Comparison of ENCODE assay signal across 7 cellular contexts in the genomic region with DNA sequence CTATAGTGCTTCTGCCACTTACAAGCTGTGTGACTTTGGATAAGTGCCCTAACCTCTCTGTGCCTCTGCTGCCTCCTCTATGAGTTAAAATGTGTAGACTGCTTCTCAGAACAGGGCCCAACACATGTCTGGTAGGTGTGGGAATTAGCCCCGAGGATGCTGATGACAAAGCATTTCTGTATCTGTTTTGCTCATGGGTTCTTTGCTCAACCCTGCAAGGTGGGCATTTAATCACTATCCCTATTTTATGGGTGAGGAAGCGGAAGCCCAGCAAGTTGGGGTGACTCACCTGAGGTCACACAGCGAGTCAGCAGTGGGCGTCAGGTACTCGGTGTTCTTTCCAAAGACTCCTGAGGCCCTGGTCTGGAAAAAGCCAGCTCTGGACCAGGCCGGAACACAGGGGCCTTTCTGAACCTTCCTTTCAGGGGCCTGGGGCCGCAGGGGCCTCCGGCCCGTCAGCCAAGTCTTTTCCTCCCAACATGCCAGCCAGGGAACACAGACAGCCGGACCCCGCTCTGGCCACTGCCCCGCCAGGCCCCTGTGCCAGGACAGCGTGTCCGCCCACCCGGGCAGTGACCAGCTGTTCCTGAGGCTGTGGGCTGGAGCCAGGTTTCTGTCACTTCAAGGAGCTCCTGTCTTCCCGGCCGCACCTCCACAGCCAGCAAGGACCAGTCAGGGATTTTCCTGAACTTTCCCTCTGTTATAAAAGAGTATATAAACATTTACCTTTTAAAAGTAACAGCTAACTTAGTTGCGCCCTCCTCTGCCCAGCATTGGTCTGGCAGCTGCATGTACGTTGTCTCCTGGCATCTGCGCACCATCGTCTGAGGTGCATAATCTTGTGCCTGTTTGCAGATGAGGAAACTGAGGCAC.
DNase-seq lines count a peak whose midpoint lies in the region; ATAC-seq, FAIRE-seq and TF ChIP-seq lines count a peak whose summit lies in the region.

No MANE protein-coding gene starts in this region.

- H3K4me2 ChIP-seq in Karpas-422 (ENCODE audit: low read depth, low read length, poor library complexity, severe bottlenecking) (no peak overlapping the region), keratinocyte (ENCODE audit: control insufficient read depth, extremely low read depth, insufficient read depth, low read depth, low read length) (peak overlapping the region; percentile 76)

- no peaks in the 10 kb centered on the region for H3K27me3 ChIP-seq in Karpas-422 (ENCODE audit: low read length)
- H3K27me3 ChIP-seq in keratinocyte (ENCODE audit: control insufficient read depth, extremely low read depth, insufficient read depth, low read length) = no peaks in the 10 kb centered on the region

- H4K20me1 ChIP-seq in Karpas-422 (ENCODE audit: insufficient read depth, low read depth, low read length) (no peaks in the 10 kb centered on the region), keratinocyte (ENCODE audit: control insufficient read depth, extremely low read depth, insufficient read depth, low read length) (no peaks in the 10 kb centered on the region)

- peak overlapping the region; percentile 6; the same call in 1 of the 2 replicates for H3K9ac ChIP-seq in Karpas-422 (ENCODE audit: low read length)
- H3K9ac ChIP-seq in keratinocyte (ENCODE audit: control insufficient read depth, extremely low read depth, insufficient read depth, low read length) = peak overlapping the region; percentile 88

- peak; percentile 60 to 82 (median 72) for TF ChIP-seq CTCF in keratinocyte (optimal IDR thresholded peaks at IDR 0.05 in 1 of 3, IDR thresholded peaks at IDR 0.05 in 1 of 3, conservative IDR thresholded peaks at IDR 0.05 in 1 of 3; ENCODE audit: extremely low read depth in 1 of 3, insufficient read depth in 2 of 3, low read length in 3 of 3)

- peaks cover 84% of the 10 kb centered on the region for H3K4me1 ChIP-seq in Karpas-422 (ENCODE audit: low read length)
- H3K4me1 ChIP-seq in keratinocyte (ENCODE audit: control insufficient read depth, extremely low read depth, insufficient read depth, low read length) = peaks cover 19% of the 10 kb centered on the region

- dilution Hi-C loops in keratinocyte (cut with MboI; ENCODE audit: extremely low pct_ligation_motif_present, low sequenced_read_pairs) = no loop called here

- H3K27ac ChIP-seq in Karpas-422 (ENCODE audit: low read length) (peak overlapping the region; percentile 55), keratinocyte (ENCODE audit: control insufficient read depth, insufficient read depth, low read length) (peak overlapping the region; percentile 97), temporal lobe (ENCODE audit: low read depth, low read length) (peak overlapping the region; percentile 83)

- H3K9me2 ChIP-seq in Karpas-422 (replicated peaks; ENCODE audit: insufficient read depth, low read length) = no peaks in the 10 kb centered on the region

- H2AFZ ChIP-seq in Karpas-422 (ENCODE audit: low read length) (no peak overlapping the region), keratinocyte (ENCODE audit: control insufficient read depth, low read length) (no peak overlapping the region)

- DNase-seq in Karpas-422 (peak; percentile 68), astrocyte of the hippocampus (ENCODE audit: low read depth, low spot score) (peak; percentile 52), keratinocyte (ENCODE audit: low read depth, low spot score) (peak; percentile 73), NCI-H82 (lab: John Stamatoyannopoulos, UW) (no peak), SKM-1 treated with dmso at 0.1 percent for 144 hours (lab: John Stamatoyannopoulos, UW; ENCODE audit: unreplicated experiment) (no peak)

- H3K79me2 ChIP-seq in Karpas-422 (ENCODE audit: low read length) (peaks cover 72% of the 10 kb centered on the region), keratinocyte (ENCODE audit: control insufficient read depth, insufficient read depth, low read length) (peaks cover 45% of the 10 kb centered on the region)

- no peaks in the 10 kb centered on the region for H3K9me3 ChIP-seq in Karpas-422 (ENCODE audit: low read length)
- no peaks in the 10 kb centered on the region for H3K9me3 ChIP-seq in keratinocyte (ENCODE audit: control insufficient read depth, low read depth, low read length)

- H3K4me3 ChIP-seq in Karpas-422 (ENCODE audit: low read length) (no peak overlapping the region), keratinocyte (ENCODE audit: control insufficient read depth in 2 of 3, extremely low read depth in 1 of 3, insufficient read depth in 2 of 3, low read depth in 1 of 3, low read length in 3 of 3) (peak overlapping the region in 1 of 3 experiments; percentile 46)

- no peak for ATAC-seq in HG03108 (IDR thresholded peaks at IDR 0.05; ENCODE audit: unreplicated experiment)

- FAIRE-seq in keratinocyte (lab: Jason Lieb, UNC) = peak; percentile 98

- H3K36me3 ChIP-seq in Karpas-422 (ENCODE audit: insufficient read depth, low read length) (no peaks in the 10 kb centered on the region), keratinocyte (ENCODE audit: control insufficient read depth in 2 of 2, extremely low read depth in 1 of 2, insufficient read depth in 2 of 2, low read length in 2 of 2) (peaks cover 0 to 4% of the 10 kb centered on the region in 2 experiments)

- H3K9me1 ChIP-seq in keratinocyte (ENCODE audit: control insufficient read depth, extremely low read depth, insufficient read depth, low read length) = no peaks in the 10 kb centered on the region

Comparison
In these comparisons a context has a peak if more than half of its experiments do, and no peak if none do; other contexts are left out.
1. DNase-seq: peak in Karpas-422 (single experiment), astrocyte of the hippocampus (single experiment) and keratinocyte (single experiment); none in NCI-H82 (single experiment) and SKM-1 treated with dmso at 0.1 percent for 144 hours (single experiment).
2. Peak in every context shown above with its lines, with median percentiles within 50 percentile points of each other: H3K27ac ChIP-seq.